ENCODE assay signal across 8 cellular contexts in the genomic region with DNA sequence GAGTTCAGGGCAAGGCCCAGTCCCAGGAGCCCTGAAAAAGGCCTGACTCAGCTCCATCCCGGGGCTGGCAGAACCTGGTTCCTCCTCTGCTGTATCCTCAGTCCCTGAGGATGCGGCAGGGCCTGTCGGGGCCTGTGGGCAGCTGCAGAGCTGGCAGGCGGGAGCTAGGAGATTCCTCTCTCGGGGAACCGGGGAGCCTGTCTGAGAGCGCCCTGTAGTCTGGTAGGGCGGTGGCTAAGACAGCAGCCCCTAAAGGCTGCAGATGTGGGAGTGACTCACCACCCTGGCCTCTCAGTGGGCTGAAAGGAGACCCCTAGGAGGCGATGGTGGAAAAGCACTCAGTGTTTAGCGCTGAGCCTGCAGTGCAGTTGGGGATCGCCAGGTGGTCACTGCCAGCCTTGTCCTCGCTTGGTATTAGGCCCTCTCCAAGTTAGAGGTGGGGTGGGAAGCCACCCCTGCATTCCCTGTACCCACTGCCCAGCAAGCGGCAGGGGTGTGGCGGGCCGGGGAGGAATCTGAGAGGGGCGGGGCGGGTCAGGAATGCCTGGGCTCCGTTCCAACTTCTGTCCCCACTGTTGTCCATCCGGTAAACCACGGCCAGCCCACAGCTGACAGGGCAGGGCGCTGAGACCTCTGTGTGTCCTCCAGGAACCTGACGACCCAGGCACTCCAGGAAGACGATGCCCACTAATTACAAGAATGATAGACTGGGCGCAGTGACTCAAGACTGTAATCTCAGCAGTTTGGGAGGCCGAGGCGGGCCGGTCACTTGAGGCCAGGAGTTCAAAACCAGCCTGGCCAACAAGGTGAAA. TPM values are rescaled to one million over a fixed set of nuclear protein-coding genes. Genes with fewer than 3 reads are reported as not detected.
DNase-seq lines count a peak whose midpoint lies in the region; ATAC-seq and TF ChIP-seq lines count a peak whose summit lies in the region.
"Had no signal": no experiment of that assay in that cellular context is flagged by ENCODE, and none has a peak within 500 bp of the region (broad histone marks: within the 10 kb centered on the region; RNA-seq: fewer than 3 reads in every experiment).

No MANE protein-coding gene starts in this region.

- intact Hi-C loops in adrenal gland (cut with DNase I), result no loop called here
- intact Hi-C loops in stomach (cut with DNase I; ENCODE audit: low total_unique reads), result loop anchor here (10.0 kb wide), 1 partner anchor 97 kb away; no protein-coding TSS in a partner anchor

- H3K4me1 ChIP-seq in HUES48 (ENCODE audit: control insufficient read depth, insufficient read depth, low read length), result peaks cover 5% of the 10 kb centered on the region; the same call in 1 of the 2 replicates
- H3K4me1 ChIP-seq in adrenal gland (replicated peaks in 1 of 2), result no peaks in the 10 kb centered on the region
- peaks cover 4% of the 10 kb centered on the region; the same call in 1 of the 2 replicates for H3K4me1 ChIP-seq in iPS-20b (ENCODE audit: insufficient read depth, low read length)
- H3K4me1 ChIP-seq in stomach, result peaks cover 0 to 28% (median 16%) of the 10 kb centered on the region in 4 donors

- no peaks in the 10 kb centered on the region for H3K9me3 ChIP-seq in HUES48 (ENCODE audit: control insufficient read depth, insufficient read depth, low read length)
- H3K9me3 ChIP-seq in adrenal gland (replicated peaks in 1 of 3), result no peaks in the 10 kb centered on the region
- no peaks in the 10 kb centered on the region for H3K9me3 ChIP-seq in iPS-20b (ENCODE audit: insufficient read depth, low read depth, low read length)
- H3K9me3 ChIP-seq in stomach, result no peaks in the 10 kb centered on the region

- H3K4me3 ChIP-seq in HUES48 (ENCODE audit: low read depth, low read length) (no peak overlapping the region), adrenal gland (no peak overlapping the region), iPS-20b (ENCODE audit: low read length) (no peak overlapping the region), stomach (no peak overlapping the region)

- H3K27ac ChIP-seq in HUES48 (ENCODE audit: low read depth, low read length), result peak overlapping the region; percentile 31
- no peak overlapping the region for H3K27ac ChIP-seq in adrenal gland
- H3K27ac ChIP-seq in iPS-20b (ENCODE audit: low read length), result no peak overlapping the region
- peak overlapping the region; percentile 26 to 64 (median 46) for H3K27ac ChIP-seq in stomach

- TF ChIP-seq POLR2A in adrenal gland (IDR thresholded peaks at IDR 0.05) (no peak), stomach (IDR thresholded peaks at IDR 0.05) (no peak)

- no peak for TF ChIP-seq EP300 in stomach (IDR thresholded peaks at IDR 0.05)

- no peak overlapping the region for H3K9ac ChIP-seq in HUES48 (ENCODE audit: low read depth, low read length)
- 0 out of 2 replicates have a peak overlapping the region, but pooled peaks have one; percentile 15 for H3K9ac ChIP-seq in iPS-20b (ENCODE audit: low read depth, low read length)

- no peaks in the 10 kb centered on the region for H3K36me3 ChIP-seq in HUES48 (ENCODE audit: control insufficient read depth, insufficient read depth, low read length)
- no peaks in the 10 kb centered on the region for H3K36me3 ChIP-seq in adrenal gland (replicated peaks in 1 of 2)
- H3K36me3 ChIP-seq in iPS-20b (ENCODE audit: insufficient read depth, low read depth, low read length), result no peaks in the 10 kb centered on the region
- H3K36me3 ChIP-seq in stomach, result no peaks in the 10 kb centered on the region

- 65 to 74% (median 70%) methylated on average over 6 to 27 of the region's 27 CpGs for WGBS in adrenal gland, 4 donors
- 35 to 64% (median 41%) methylated on average over 10 to 27 of the region's 27 CpGs for WGBS in stomach, 5 donors

- TF ChIP-seq CTCF in adrenal gland (IDR thresholded peaks at IDR 0.05) (no peak), stomach (IDR thresholded peaks at IDR 0.05) (peak in 3 of 7 experiments; percentile 10 to 23 (median 12))

- ATAC-seq in HG03135 (IDR thresholded peaks at IDR 0.05; ENCODE audit: unreplicated experiment) (no peak), HG03354 (IDR thresholded peaks at IDR 0.05; ENCODE audit: poor library complexity, severe bottlenecking, unreplicated experiment) (no peak)

- DNase-seq in adrenal gland (peak in 4 of 7 donors; percentile 9 to 55 (median 30)), stomach (peak; percentile 86)
- DNase-seq in activated CD4-positive, CD25-positive, alpha-beta regulatory T cell treated with anti-CD3 and anti-CD28 coated beads, Interleukin-2, amount 50 U/mL, for 72 hours, result no peak
- DNase-seq: activated CD4-positive, alpha-beta T cell treated with anti-CD3 and anti-CD28 coated beads, Interleukin-2, amount 50 U/mL, for 1 hour had no signal

- H3K27me3 ChIP-seq in HUES48 (ENCODE audit: control insufficient read depth, insufficient read depth, low read length) (no peaks in the 10 kb centered on the region), adrenal gland (no peaks in the 10 kb centered on the region), iPS-20b (ENCODE audit: insufficient read depth, low read length) (no peaks in the 10 kb centered on the region), stomach (peaks cover 0 to 18% (median 0%) of the 10 kb centered on the region in 3 donors)

RNA-seq across cellular contexts. Expression of a gene that starts 29.5 kb away (rescaled TPM):
- total RNA-seq in adrenal gland (1 to 10 TPM in 2 of 8 donors, under 1 TPM in 3, not detected in 3; 0.11 to 1.2 (median 0.88) TPM), stomach (100 to 1,000 TPM; 104 to 567 (median 188) TPM)
- polyA plus RNA-seq in adrenal gland (under 1 TPM; 0.24 to 0.40 (median 0.27) TPM), stomach (10 to 100 TPM; 15.0 to 63.3 (median 62.2) TPM)

Comparison
In these comparisons a context has a peak if more than half of its experiments do, and no peak if none do; other contexts are left out.
1. H3K27ac ChIP-seq: peak in HUES48 (single experiment) and stomach (5 of 5); none in adrenal gland (0 of 5) and iPS-20b (single experiment).
2. RNA of a gene that starts 29.5 kb away (total RNA-seq): 104 to 567 TPM in stomach; 0.11 to 1.2 TPM in adrenal gland; every median in the first group is over 10 times any median in the second.